Comparison of ENCODE assay signal across 8 cellular contexts in genomic region chr7:36416251-36416650, GRCh38.
"Had no signal": no experiment of that assay in that cellular context is flagged by ENCODE, and none has a peak within 500 bp of the region (broad histone marks: within the 10 kb centered on the region; RNA-seq: fewer than 3 reads in every experiment).

No MANE protein-coding gene starts in this region.

- ATAC-seq: GM23338, HCT116 had no signal

- H2AFZ ChIP-seq: GM23248, GM23338 had no signal

- H3K4me3 ChIP-seq: GM23248, GM23338 had no signal

- H3K27ac Mint-ChIP-seq: GM23338, H9, HFFc6 had no signal

- H3K4me3 Mint-ChIP-seq: GM23338, H9, HFFc6 had no signal

- H3K27ac ChIP-seq: GM23248 had no signal

- H3K4me1 Mint-ChIP-seq: GM23338, H9 had no signal

- H3K9ac ChIP-seq: GM23248 had no signal

- DNase-seq: GM23248, GOT3, H7, H9, HCEC 1CT, HFFc6 had no signal

- H3K4me2 ChIP-seq: GM23338 had no signal

- H3K9me3 Mint-ChIP-seq: GM23338, H9, HFFc6 had no signal
